Comparison of ENCODE assay signal across 1 cellular context in the genomic region with DNA sequence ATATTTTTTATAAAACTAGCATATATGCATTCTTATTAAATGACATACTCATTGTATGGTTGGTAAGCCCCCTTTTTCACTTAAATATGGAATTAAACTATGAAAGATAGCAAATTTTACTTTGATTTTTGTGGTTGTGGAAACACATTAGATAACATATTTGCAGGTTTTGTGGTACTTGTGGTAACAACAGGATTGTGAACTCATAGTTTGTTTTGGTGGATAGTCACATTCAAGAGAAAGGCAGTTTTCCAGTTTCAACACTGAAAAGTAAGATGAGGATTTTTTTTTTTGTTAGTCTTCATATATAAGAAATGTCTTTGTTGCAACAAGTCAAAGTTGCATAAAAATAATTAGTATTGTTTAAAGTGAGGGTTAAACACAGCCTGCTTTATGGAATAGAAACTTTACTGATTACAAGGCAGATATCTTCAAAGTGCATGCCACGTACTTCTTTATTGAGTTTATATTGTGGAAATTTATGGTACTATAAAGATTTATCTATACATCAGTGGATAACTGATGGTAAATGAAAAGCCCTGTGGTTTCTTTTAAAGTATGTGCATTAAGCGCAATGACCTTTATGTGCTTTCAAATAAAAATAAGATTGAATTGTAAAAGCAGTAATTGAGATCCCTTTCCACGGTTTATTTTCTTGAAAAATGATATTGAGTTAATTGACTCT.
TF ChIP-seq lines count a peak whose summit lies in the region.

No MANE protein-coding gene starts in this region.

TF ChIP-seq in GM23338, 12 proteins besides CTCF, POLR2A, EP300 and RAD21 (continued from another document):
- TF ChIP-seq, protein P1, sequence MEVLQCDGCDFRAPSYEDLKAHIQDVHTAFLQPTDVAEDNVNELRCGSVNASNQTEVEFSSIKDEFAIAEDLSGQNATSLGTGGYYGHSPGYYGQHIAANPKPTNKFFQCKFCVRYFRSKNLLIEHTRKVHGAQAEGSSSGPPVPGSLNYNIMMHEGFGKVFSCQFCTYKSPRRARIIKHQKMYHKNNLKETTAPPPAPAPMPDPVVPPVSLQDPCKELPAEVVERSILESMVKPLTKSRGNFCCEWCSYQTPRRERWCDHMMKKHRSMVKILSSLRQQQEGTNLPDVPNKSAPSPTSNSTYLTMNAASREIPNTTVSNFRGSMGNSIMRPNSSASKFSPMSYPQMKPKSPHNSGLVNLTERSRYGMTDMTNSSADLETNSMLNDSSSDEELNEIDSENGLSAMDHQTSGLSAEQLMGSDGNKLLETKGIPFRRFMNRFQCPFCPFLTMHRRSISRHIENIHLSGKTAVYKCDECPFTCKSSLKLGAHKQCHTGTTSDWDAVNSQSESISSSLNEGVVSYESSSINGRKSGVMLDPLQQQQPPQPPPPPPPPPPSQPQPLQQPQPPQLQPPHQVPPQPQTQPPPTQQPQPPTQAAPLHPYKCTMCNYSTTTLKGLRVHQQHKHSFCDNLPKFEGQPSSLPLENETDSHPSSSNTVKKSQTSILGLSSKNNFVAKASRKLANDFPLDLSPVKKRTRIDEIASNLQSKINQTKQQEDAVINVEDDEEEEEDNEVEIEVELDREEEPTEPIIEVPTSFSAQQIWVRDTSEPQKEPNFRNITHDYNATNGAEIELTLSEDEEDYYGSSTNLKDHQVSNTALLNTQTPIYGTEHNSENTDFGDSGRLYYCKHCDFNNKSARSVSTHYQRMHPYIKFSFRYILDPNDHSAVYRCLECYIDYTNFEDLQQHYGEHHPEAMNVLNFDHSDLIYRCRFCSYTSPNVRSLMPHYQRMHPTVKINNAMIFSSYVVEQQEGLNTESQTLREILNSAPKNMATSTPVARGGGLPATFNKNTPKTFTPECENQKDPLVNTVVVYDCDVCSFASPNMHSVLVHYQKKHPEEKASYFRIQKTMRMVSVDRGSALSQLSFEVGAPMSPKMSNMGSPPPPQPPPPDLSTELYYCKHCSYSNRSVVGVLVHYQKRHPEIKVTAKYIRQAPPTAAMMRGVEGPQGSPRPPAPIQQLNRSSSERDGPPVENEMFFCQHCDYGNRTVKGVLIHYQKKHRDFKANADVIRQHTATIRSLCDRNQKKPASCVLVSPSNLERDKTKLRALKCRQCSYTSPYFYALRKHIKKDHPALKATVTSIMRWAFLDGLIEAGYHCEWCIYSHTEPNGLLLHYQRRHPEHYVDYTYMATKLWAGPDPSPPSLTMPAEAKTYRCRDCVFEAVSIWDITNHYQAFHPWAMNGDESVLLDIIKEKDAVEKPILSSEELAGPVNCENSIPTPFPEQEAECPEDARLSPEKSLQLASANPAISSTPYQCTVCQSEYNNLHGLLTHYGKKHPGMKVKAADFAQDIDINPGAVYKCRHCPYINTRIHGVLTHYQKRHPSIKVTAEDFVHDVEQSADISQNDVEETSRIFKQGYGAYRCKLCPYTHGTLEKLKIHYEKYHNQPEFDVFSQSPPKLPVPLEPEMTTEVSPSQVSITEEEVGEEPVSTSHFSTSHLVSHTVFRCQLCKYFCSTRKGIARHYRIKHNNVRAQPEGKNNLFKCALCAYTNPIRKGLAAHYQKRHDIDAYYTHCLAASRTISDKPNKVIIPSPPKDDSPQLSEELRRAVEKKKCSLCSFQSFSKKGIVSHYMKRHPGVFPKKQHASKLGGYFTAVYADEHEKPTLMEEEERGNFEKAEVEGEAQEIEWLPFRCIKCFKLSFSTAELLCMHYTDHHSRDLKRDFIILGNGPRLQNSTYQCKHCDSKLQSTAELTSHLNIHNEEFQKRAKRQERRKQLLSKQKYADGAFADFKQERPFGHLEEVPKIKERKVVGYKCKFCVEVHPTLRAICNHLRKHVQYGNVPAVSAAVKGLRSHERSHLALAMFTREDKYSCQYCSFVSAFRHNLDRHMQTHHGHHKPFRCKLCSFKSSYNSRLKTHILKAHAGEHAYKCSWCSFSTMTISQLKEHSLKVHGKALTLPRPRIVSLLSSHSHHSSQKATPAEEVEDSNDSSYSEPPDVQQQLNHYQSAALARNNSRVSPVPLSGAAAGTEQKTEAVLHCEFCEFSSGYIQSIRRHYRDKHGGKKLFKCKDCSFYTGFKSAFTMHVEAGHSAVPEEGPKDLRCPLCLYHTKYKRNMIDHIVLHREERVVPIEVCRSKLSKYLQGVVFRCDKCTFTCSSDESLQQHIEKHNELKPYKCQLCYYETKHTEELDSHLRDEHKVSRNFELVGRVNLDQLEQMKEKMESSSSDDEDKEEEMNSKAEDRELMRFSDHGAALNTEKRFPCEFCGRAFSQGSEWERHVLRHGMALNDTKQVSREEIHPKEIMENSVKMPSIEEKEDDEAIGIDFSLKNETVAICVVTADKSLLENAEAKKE (CRISPR knock-in tag; IDR thresholded peaks at IDR 0.05): no peak
- TF ChIP-seq, protein P2, sequence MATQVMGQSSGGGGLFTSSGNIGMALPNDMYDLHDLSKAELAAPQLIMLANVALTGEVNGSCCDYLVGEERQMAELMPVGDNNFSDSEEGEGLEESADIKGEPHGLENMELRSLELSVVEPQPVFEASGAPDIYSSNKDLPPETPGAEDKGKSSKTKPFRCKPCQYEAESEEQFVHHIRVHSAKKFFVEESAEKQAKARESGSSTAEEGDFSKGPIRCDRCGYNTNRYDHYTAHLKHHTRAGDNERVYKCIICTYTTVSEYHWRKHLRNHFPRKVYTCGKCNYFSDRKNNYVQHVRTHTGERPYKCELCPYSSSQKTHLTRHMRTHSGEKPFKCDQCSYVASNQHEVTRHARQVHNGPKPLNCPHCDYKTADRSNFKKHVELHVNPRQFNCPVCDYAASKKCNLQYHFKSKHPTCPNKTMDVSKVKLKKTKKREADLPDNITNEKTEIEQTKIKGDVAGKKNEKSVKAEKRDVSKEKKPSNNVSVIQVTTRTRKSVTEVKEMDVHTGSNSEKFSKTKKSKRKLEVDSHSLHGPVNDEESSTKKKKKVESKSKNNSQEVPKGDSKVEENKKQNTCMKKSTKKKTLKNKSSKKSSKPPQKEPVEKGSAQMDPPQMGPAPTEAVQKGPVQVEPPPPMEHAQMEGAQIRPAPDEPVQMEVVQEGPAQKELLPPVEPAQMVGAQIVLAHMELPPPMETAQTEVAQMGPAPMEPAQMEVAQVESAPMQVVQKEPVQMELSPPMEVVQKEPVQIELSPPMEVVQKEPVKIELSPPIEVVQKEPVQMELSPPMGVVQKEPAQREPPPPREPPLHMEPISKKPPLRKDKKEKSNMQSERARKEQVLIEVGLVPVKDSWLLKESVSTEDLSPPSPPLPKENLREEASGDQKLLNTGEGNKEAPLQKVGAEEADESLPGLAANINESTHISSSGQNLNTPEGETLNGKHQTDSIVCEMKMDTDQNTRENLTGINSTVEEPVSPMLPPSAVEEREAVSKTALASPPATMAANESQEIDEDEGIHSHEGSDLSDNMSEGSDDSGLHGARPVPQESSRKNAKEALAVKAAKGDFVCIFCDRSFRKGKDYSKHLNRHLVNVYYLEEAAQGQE (IDR thresholded peaks at IDR 0.05; ENCODE audit: unreplicated experiment): no peak
- TF ChIP-seq NANOG (IDR thresholded peaks at IDR 0.05; ENCODE audit: borderline replicate concordance): no peak
